Comparison of ENCODE assay signal across 23 cellular contexts in genomic region chr17:44960654-44961053, GRCh38. TPM values are rescaled to one million over a fixed set of nuclear protein-coding genes. Genes with fewer than 3 reads are reported as not detected.
A peak's percentile ranks its signal among the peaks of the same experiment; 100 is the strongest.
DNase-seq lines count a peak whose midpoint lies in the region; ATAC-seq and TF ChIP-seq lines count a peak whose summit lies in the region.
"Had no signal": no experiment of that assay in that cellular context is flagged by ENCODE, and none has a peak within 500 bp of the region (broad histone marks: within the 10 kb centered on the region; RNA-seq: fewer than 3 reads in every experiment).

No MANE protein-coding gene starts in this region.

- no peak for ATAC-seq in activated T-helper 17 cell treated with anti-CD3 and anti-CD28 coated beads, Interleukin-2, amount 50 U/mL, for 72 hours (replicated peaks)
- ATAC-seq in mucosa of descending colon (peak; percentile 26), GM18861 (IDR thresholded peaks at IDR 0.05; ENCODE audit: unreplicated experiment) (no peak)
- ATAC-seq: effector memory CD8-positive, alpha-beta T cell; psoas muscle; T-helper 17 cell had no signal

- H3K27ac ChIP-seq in breast epithelium = no peak overlapping the region
- H3K27ac ChIP-seq: psoas muscle, thoracic aorta had no signal

- H3K27me3 ChIP-seq in breast epithelium = peaks cover 5 to 14% of the 10 kb centered on the region in 2 donors

- peaks cover 7% of the 10 kb centered on the region for H3K4me1 Mint-ChIP-seq in MCF 10A (ENCODE audit: insufficient read depth, unreplicated experiment)
- H3K4me1 Mint-ChIP-seq in activated T-helper 17 cell treated with anti-CD3 and anti-CD28 coated beads, Interleukin-2, amount 50 U/mL, for 72 hours = no peaks in the 10 kb centered on the region
- H3K4me1 Mint-ChIP-seq in activated CD4-positive, alpha-beta T cell treated with anti-CD3 and anti-CD28 coated beads, Interleukin-2, amount 10 ng/mL, durations not matched to agents 7 days and 5 days = peaks cover 2% of the 10 kb centered on the region
- H3K4me1 Mint-ChIP-seq: T-helper 17 cell had no signal

- POLR2A ChIA-PET in MCF 10A (lab: Yijun Ruan, JAX) = interaction anchor here (1.1 kb wide), 1 partner anchor 38 kb away, joined by 3 read pairs; no protein-coding TSS in a partner anchor
- POLR2A ChIA-PET in activated CD4-positive, alpha-beta T cell treated with anti-CD3 and anti-CD28 coated beads, Interleukin-2, amount 10 ng/mL, durations not matched to agents 7 days and 5 days (lab: Charles Lee) = no interaction called here

- H3K27ac Mint-ChIP-seq in MCF 10A (ENCODE audit: low read depth, unreplicated experiment) = no peak overlapping the region
- no peak overlapping the region for H3K27ac Mint-ChIP-seq in activated T-helper 17 cell treated with anti-CD3 and anti-CD28 coated beads, Interleukin-2, amount 50 U/mL, for 72 hours
- H3K27ac Mint-ChIP-seq in activated CD4-positive, alpha-beta T cell treated with anti-CD3 and anti-CD28 coated beads, Interleukin-2, amount 10 ng/mL, durations not matched to agents 7 days and 5 days = no peak overlapping the region
- H3K27ac Mint-ChIP-seq: activated T-helper 1 cell treated with anti-CD3 and anti-CD28 coated beads, Interleukin-12 subunit alpha, Interleukin-12 subunit beta, Interleukin-2, Interleukin-4 antibody, amounts not matched to agents 30 ng/mL and 10 ng/mL and 1 ng/mL, durations not matched to agents 14 hours and 24 hours and 36 hours; CD14-positive monocyte; effector memory CD8-positive, alpha-beta T cell; immature natural killer cell; nephron; T-helper 17 cell had no signal

- H3K4me3 Mint-ChIP-seq in MCF 10A (ENCODE audit: unreplicated experiment) = no peak overlapping the region
- peak overlapping the region; percentile 26 for H3K4me3 Mint-ChIP-seq in activated T-helper 17 cell treated with anti-CD3 and anti-CD28 coated beads, Interleukin-2, amount 50 U/mL, for 72 hours
- no peak overlapping the region for H3K4me3 Mint-ChIP-seq in activated CD4-positive, alpha-beta T cell treated with anti-CD3 and anti-CD28 coated beads, Interleukin-2, amount 10 ng/mL, durations not matched to agents 7 days and 5 days
- H3K4me3 Mint-ChIP-seq: activated T-helper 1 cell treated with anti-CD3 and anti-CD28 coated beads, Interleukin-12 subunit alpha, Interleukin-12 subunit beta, Interleukin-2, Interleukin-4 antibody, amounts not matched to agents 30 ng/mL and 10 ng/mL and 1 ng/mL, durations not matched to agents 14 hours and 24 hours and 36 hours; immature natural killer cell; nephron; T-helper 17 cell had no signal

- no peak for TF ChIP-seq POLR2A in breast epithelium (IDR thresholded peaks at IDR 0.05)

- intact Hi-C loops in MCF 10A (cut with micrococcal nuclease) (no loop called here), breast epithelium (cut with DNase I; ENCODE audit: low total_unique reads) (no loop called here), mucosa of descending colon (cut with DNase I, micrococcal nuclease) (no loop called here)

- H3K4me1 ChIP-seq in breast epithelium = no peaks in the 10 kb centered on the region
- H3K4me1 ChIP-seq in mucosa of descending colon (ENCODE audit: low read depth) = peaks cover 4% of the 10 kb centered on the region
- H3K4me1 ChIP-seq: psoas muscle had no signal

- peak; percentile 50 for DNase-seq in MCF 10A (ENCODE audit: unreplicated experiment)
- no peak for DNase-seq in breast epithelium (ENCODE audit: low spot score in 2 of 2)
- DNase-seq in mucosa of descending colon = no peak
- no peak for DNase-seq in activated CD4-positive, alpha-beta T cell treated with anti-CD3 and anti-CD28 coated beads, Interleukin-2, amount 10 ng/mL, durations not matched to agents 7 days and 5 days
- DNase-seq in NCI-H2081 (lab: John Stamatoyannopoulos, UW) = no peak
- no peak for DNase-seq in T-helper 9 cell
- DNase-seq: activated CD4-positive, CD25-positive, alpha-beta regulatory T cell; activated CD8-positive, alpha-beta memory T cell treated with anti-CD3 and anti-CD28 coated beads for 24 hours; DND-41; effector memory CD8-positive, alpha-beta T cell; immature natural killer cell; NCI-H146; NCI-H446 treated with DMSO at 0.1 percent for 48 hours; psoas muscle; SHP77; T-helper 17 cell had no signal

- CTCF ChIA-PET in MCF 10A (lab: Yijun Ruan, JAX) = interaction anchor here (1.1 kb wide), 1 partner anchor 10 kb away, joined by 4 read pairs; no protein-coding TSS in a partner anchor
- CTCF ChIA-PET in activated CD4-positive, alpha-beta T cell treated with anti-CD3 and anti-CD28 coated beads, Interleukin-2, amount 10 ng/mL, durations not matched to agents 7 days and 5 days (lab: Charles Lee) = interaction anchor here (0.6 to 1.4 kb wide), 2 partner anchors 31 to 121 kb away, joined by 3 read pairs; no protein-coding TSS in a partner anchor

- H3K9me3 ChIP-seq in breast epithelium (no peaks in the 10 kb centered on the region), mucosa of descending colon (no peaks in the 10 kb centered on the region)
- H3K9me3 ChIP-seq: psoas muscle, thoracic aorta had no signal

- no peak overlapping the region for H3K4me3 ChIP-seq in breast epithelium
- H3K4me3 ChIP-seq in mucosa of descending colon = no peak overlapping the region

- no peak for TF ChIP-seq CTCF in MCF 10A (IDR thresholded peaks at IDR 0.05; ENCODE audit: unreplicated experiment)
- TF ChIP-seq CTCF in breast epithelium (IDR thresholded peaks at IDR 0.05) = no peak
- TF ChIP-seq CTCF in mucosa of descending colon (IDR thresholded peaks at IDR 0.05) = no peak

- no TSS peak for BruUV-seq in MCF 10A (replicated peaks; lab: Mats Ljungman, UMichigan)

- H3K27me3 Mint-ChIP-seq in MCF 10A (ENCODE audit: insufficient read depth, unreplicated experiment) = no peaks in the 10 kb centered on the region
- H3K27me3 Mint-ChIP-seq in activated T-helper 17 cell treated with anti-CD3 and anti-CD28 coated beads, Interleukin-2, amount 50 U/mL, for 72 hours = peaks cover 30% of the 10 kb centered on the region
- peaks cover 58% of the 10 kb centered on the region for H3K27me3 Mint-ChIP-seq in activated CD4-positive, alpha-beta T cell treated with anti-CD3 and anti-CD28 coated beads, Interleukin-2, amount 10 ng/mL, durations not matched to agents 7 days and 5 days

- no peaks in the 10 kb centered on the region for H3K36me3 Mint-ChIP-seq in MCF 10A (ENCODE audit: insufficient read depth, unreplicated experiment)
- peaks cover 2% of the 10 kb centered on the region for H3K36me3 Mint-ChIP-seq in activated T-helper 17 cell treated with anti-CD3 and anti-CD28 coated beads, Interleukin-2, amount 50 U/mL, for 72 hours (ENCODE audit: low read depth)
- H3K36me3 Mint-ChIP-seq in activated CD4-positive, alpha-beta T cell treated with anti-CD3 and anti-CD28 coated beads, Interleukin-2, amount 10 ng/mL, durations not matched to agents 7 days and 5 days (ENCODE audit: low read depth) = no peaks in the 10 kb centered on the region
- H3K36me3 Mint-ChIP-seq: immature natural killer cell had no signal

- H3K36me3 ChIP-seq in breast epithelium = no peaks in the 10 kb centered on the region
- no peaks in the 10 kb centered on the region for H3K36me3 ChIP-seq in mucosa of descending colon (ENCODE audit: low read depth)
- H3K36me3 ChIP-seq: thoracic aorta had no signal

- H3K9me3 Mint-ChIP-seq in MCF 10A (ENCODE audit: unreplicated experiment) = no peaks in the 10 kb centered on the region
- no peaks in the 10 kb centered on the region for H3K9me3 Mint-ChIP-seq in activated T-helper 17 cell treated with anti-CD3 and anti-CD28 coated beads, Interleukin-2, amount 50 U/mL, for 72 hours
- no peaks in the 10 kb centered on the region for H3K9me3 Mint-ChIP-seq in activated CD4-positive, alpha-beta T cell treated with anti-CD3 and anti-CD28 coated beads, Interleukin-2, amount 10 ng/mL, durations not matched to agents 7 days and 5 days
- H3K9me3 Mint-ChIP-seq: activated T-helper 1 cell treated with anti-CD3 and anti-CD28 coated beads, Interleukin-12 subunit alpha, Interleukin-12 subunit beta, Interleukin-2, Interleukin-4 antibody, amounts not matched to agents 30 ng/mL and 10 ng/mL and 1 ng/mL, durations not matched to agents 14 hours and 24 hours and 36 hours; effector memory CD8-positive, alpha-beta T cell; immature natural killer cell; nephron had no signal

RNA-seq across cellular contexts. Expression of gene C1QL1, which starts 7.4 kb away (rescaled TPM):
- total RNA-seq in MCF 10A (2022) = 0.56 and 0.96 TPM in 2 replicates
- 1 to 10 TPM in 1 of 3 donors, under 1 TPM in 1, not detected in 1; 0.98 to 7.2 TPM for total RNA-seq in breast epithelium
- under 1 TPM; 0.32 to 0.34 TPM for total RNA-seq in activated T-helper 17 cell treated with anti-CD3 and anti-CD28 coated beads, Interleukin-2, amount 50 U/mL, for 72 hours
- 1 to 10 TPM in 1 of 3 donors, under 1 TPM in 2; 0.29 to 6.5 (median 0.60) TPM for total RNA-seq in mucosa of descending colon
- total RNA-seq in activated CD4-positive, alpha-beta T cell treated with anti-CD3 and anti-CD28 coated beads, Interleukin-2, amount 10 ng/mL, durations not matched to agents 7 days and 5 days = under 1 TPM; 0.67 to 0.77 TPM
- total RNA-seq: psoas muscle, T-helper 17 cell had no signal

RNA-seq across cellular contexts. Expression of gene KIF18B, which starts 13.1 kb away (rescaled TPM):
- total RNA-seq in MCF 10A (2022) (11.2 and 17.5 TPM in 2 replicates), breast epithelium (under 1 TPM in 2 of 3 donors, not detected in 1; 0.15 to 0.64 TPM), mucosa of descending colon (10 to 100 TPM in 1 of 3 donors, 1 to 10 TPM in 2; 2.2 to 10.3 (median 4.6) TPM)
- 10 to 100 TPM; 37.7 to 51.5 TPM for total RNA-seq in activated T-helper 17 cell treated with anti-CD3 and anti-CD28 coated beads, Interleukin-2, amount 50 U/mL, for 72 hours
- 100 to 1,000 TPM; 107 to 109 TPM for total RNA-seq in activated CD4-positive, alpha-beta T cell treated with anti-CD3 and anti-CD28 coated beads, Interleukin-2, amount 10 ng/mL, durations not matched to agents 7 days and 5 days

RNA-seq across cellular contexts. Expression of gene GFAP, which starts 45.4 kb away (rescaled TPM):
- total RNA-seq in MCF 10A (2022) (not detected in 2 replicates), breast epithelium (10 to 100 TPM in 2 of 3 donors, 1 to 10 TPM in 1; 4.2 to 37.0 (median 11.8) TPM), mucosa of descending colon (under 1 TPM in 2 of 3 donors, not detected in 1; 0.23 to 0.47 TPM)
- not detected for total RNA-seq in activated T-helper 17 cell treated with anti-CD3 and anti-CD28 coated beads, Interleukin-2, amount 50 U/mL, for 72 hours
- not detected for total RNA-seq in activated CD4-positive, alpha-beta T cell treated with anti-CD3 and anti-CD28 coated beads, Interleukin-2, amount 10 ng/mL, durations not matched to agents 7 days and 5 days
- total RNA-seq: A673; activated T-helper 1 cell treated with anti-CD3 and anti-CD28 coated beads, Interleukin-12 subunit alpha, Interleukin-12 subunit beta, Interleukin-2, Interleukin-4 antibody, amounts not matched to agents 30 ng/mL and 10 ng/mL and 1 ng/mL, durations not matched to agents 14 hours and 24 hours and 36 hours had no signal
